3 cellular contexts compared by ENCODE assay signal in genomic region chr1:200288226-200288625, GRCh38.
"Had no signal": no experiment of that assay in that cellular context is flagged by ENCODE, and none has a peak within 500 bp of the region (broad histone marks: within the 10 kb centered on the region; RNA-seq: fewer than 3 reads in every experiment).

No MANE protein-coding gene starts in this region.

- ATAC-seq: GM12878 had no signal

- DNase-seq: GDM1, GF-D8 had no signal

- H3K4me3 ChIP-seq: GM12878 had no signal
